In the genomic region with DNA sequence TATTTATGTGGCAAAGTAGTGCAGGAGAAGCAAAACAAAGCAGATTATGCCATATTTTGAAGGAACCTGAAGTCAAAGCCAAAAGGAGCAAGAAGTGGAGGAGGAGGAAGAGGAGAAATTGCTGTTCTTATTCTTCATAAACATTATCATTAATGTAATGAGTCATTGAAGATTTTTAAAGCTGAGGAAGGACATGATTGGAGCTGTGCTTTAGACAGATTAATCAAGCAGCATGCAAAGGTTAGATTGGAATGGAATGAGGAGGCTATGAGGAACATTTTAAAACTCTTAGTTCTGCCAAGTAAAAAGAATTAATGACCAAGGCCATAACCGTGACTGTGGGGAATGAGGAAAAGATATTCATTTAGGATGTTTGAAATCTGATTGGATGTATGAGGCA, we compare ENCODE assay signal across 18 cellular contexts. TPM values are rescaled to one million over a fixed set of nuclear protein-coding genes. Genes with fewer than 3 reads are reported as not detected.
DNase-seq lines count a peak whose midpoint lies in the region; ATAC-seq and TF ChIP-seq lines count a peak whose summit lies in the region.
"Had no signal": no experiment of that assay in that cellular context is flagged by ENCODE, and none has a peak within 500 bp of the region (broad histone marks: within the 10 kb centered on the region; RNA-seq: fewer than 3 reads in every experiment).

No MANE protein-coding gene starts in this region.

- WGBS in esophagus muscularis mucosa = 26% methylated on average over 1 of the region's 1 CpG

- no peak overlapping the region for H3K27ac Mint-ChIP-seq in activated CD4-positive, alpha-beta memory T cell treated with anti-CD3 and anti-CD28 coated beads for 36 hours
- H3K27ac Mint-ChIP-seq in glutamatergic neuron (ENCODE audit: unreplicated experiment) (no peak overlapping the region), WTC11 (no peak overlapping the region)
- H3K27ac Mint-ChIP-seq: CD8-positive, alpha-beta memory T cell had no signal

- H3K9me3 ChIP-seq in SK-N-MC (ENCODE audit: low read depth, low read length) = no peaks in the 10 kb centered on the region
- no peaks in the 10 kb centered on the region for H3K9me3 ChIP-seq in esophagus muscularis mucosa
- no peaks in the 10 kb centered on the region for H3K9me3 ChIP-seq in muscle layer of duodenum (ENCODE audit: control insufficient read depth in 1 of 2, low read length in 2 of 2)
- no peaks in the 10 kb centered on the region for H3K9me3 ChIP-seq in BE2C
- H3K9me3 ChIP-seq: BLaER1 treated with 17β-estradiol and CSF1 and Interleukin-3, amounts not matched to agents 10 nM and 100 nM; HAP-1; Peyer's patch; SJSA1 had no signal

- H3K4me3 Mint-ChIP-seq in activated CD4-positive, alpha-beta memory T cell treated with anti-CD3 and anti-CD28 coated beads for 36 hours = no peak overlapping the region
- H3K4me3 Mint-ChIP-seq in glutamatergic neuron (ENCODE audit: unreplicated experiment) (no peak overlapping the region), WTC11 (no peak overlapping the region)
- H3K4me3 Mint-ChIP-seq: CD8-positive, alpha-beta memory T cell had no signal

- no peaks in the 10 kb centered on the region for H3K4me1 Mint-ChIP-seq in activated CD4-positive, alpha-beta memory T cell treated with anti-CD3 and anti-CD28 coated beads for 36 hours (ENCODE audit: low read depth)
- H3K4me1 Mint-ChIP-seq in glutamatergic neuron (ENCODE audit: low read depth, unreplicated experiment) (peaks cover 6% of the 10 kb centered on the region), WTC11 (no peaks in the 10 kb centered on the region)
- H3K4me1 Mint-ChIP-seq: CD8-positive, alpha-beta memory T cell had no signal

- H3K4me3 ChIP-seq in AG10803 (ENCODE audit: low read length) (no peak overlapping the region), SK-N-MC (no peak overlapping the region), esophagus muscularis mucosa (no peak overlapping the region), muscle layer of duodenum (ENCODE audit: low read depth in 1 of 2, low read length in 2 of 2) (no peak overlapping the region), BE2C (ENCODE audit: low read depth, low read length) (no peak overlapping the region)
- H3K4me3 ChIP-seq: BLaER1 treated with 17β-estradiol and CSF1 and Interleukin-3, amounts not matched to agents 10 nM and 100 nM; HAP-1; Peyer's patch; SJSA1 had no signal

- H3K27me3 ChIP-seq in esophagus muscularis mucosa (no peaks in the 10 kb centered on the region), muscle layer of duodenum (ENCODE audit: low read depth, low read length) (no peaks in the 10 kb centered on the region), BE2C (no peaks in the 10 kb centered on the region)
- H3K27me3 ChIP-seq: BLaER1 treated with 17β-estradiol and CSF1 and Interleukin-3, amounts not matched to agents 10 nM and 100 nM; Peyer's patch; SJSA1 had no signal

- no peaks in the 10 kb centered on the region for H3K36me3 Mint-ChIP-seq in activated CD4-positive, alpha-beta memory T cell treated with anti-CD3 and anti-CD28 coated beads for 36 hours
- peaks cover 4% of the 10 kb centered on the region for H3K36me3 Mint-ChIP-seq in glutamatergic neuron (ENCODE audit: unreplicated experiment)
- H3K36me3 Mint-ChIP-seq in WTC11 = no peaks in the 10 kb centered on the region

- TF ChIP-seq EP300 in esophagus muscularis mucosa (IDR thresholded peaks at IDR 0.05) = no peak

- H3K4me1 ChIP-seq in esophagus muscularis mucosa (peaks cover 0 to 20% (median 15%) of the 10 kb centered on the region in 4 donors), muscle layer of duodenum (ENCODE audit: control insufficient read depth in 1 of 2, insufficient read depth in 2 of 2, low read length in 2 of 2) (peaks cover 0 to 8% of the 10 kb centered on the region in 2 donors), BE2C (no peaks in the 10 kb centered on the region)
- H3K4me1 ChIP-seq: HAP-1, Peyer's patch had no signal

- ATAC-seq in WTC11 = no peak

- TF ChIP-seq POLR2A in esophagus muscularis mucosa (IDR thresholded peaks at IDR 0.05; ENCODE audit: low read depth) = no peak

- TF ChIP-seq CTCF in AG10803 (conservative IDR thresholded peaks at IDR 0.05; ENCODE audit: low read length) = no peak
- TF ChIP-seq CTCF in esophagus muscularis mucosa (IDR thresholded peaks at IDR 0.05) = no peak
- no peak for TF ChIP-seq CTCF in BE2C (IDR thresholded peaks at IDR 0.05; ENCODE audit: low read depth, low read length)
- no peak for TF ChIP-seq CTCF in glutamatergic neuron (IDR thresholded peaks at IDR 0.05; ENCODE audit: partially characterized antibody, unreplicated experiment)
- no peak for TF ChIP-seq CTCF in WTC11 (IDR thresholded peaks at IDR 0.05)

- intact Hi-C loops in esophagus muscularis mucosa (cut with DNase I) = no loop called here
- intact Hi-C loops in activated CD4-positive, alpha-beta memory T cell treated with anti-CD3 and anti-CD28 coated beads for 36 hours (cut with micrococcal nuclease) = no loop called here

- no peaks in the 10 kb centered on the region for H3K27me3 Mint-ChIP-seq in activated CD4-positive, alpha-beta memory T cell treated with anti-CD3 and anti-CD28 coated beads for 36 hours
- peaks cover 2% of the 10 kb centered on the region for H3K27me3 Mint-ChIP-seq in glutamatergic neuron (ENCODE audit: unreplicated experiment)
- H3K27me3 Mint-ChIP-seq in WTC11 (ENCODE audit: low read depth) = no peaks in the 10 kb centered on the region; the same call in 1 of the 2 replicates
- H3K27me3 Mint-ChIP-seq: CD8-positive, alpha-beta memory T cell had no signal

- CTCF ChIA-PET in activated CD4-positive, alpha-beta memory T cell treated with anti-CD3 and anti-CD28 coated beads for 36 hours (lab: Charles Lee) = no interaction called here
- CTCF ChIA-PET in WTC11 (lab: Charles Lee) = no interaction called here

- no peaks in the 10 kb centered on the region for H3K9me3 Mint-ChIP-seq in activated CD4-positive, alpha-beta memory T cell treated with anti-CD3 and anti-CD28 coated beads for 36 hours
- H3K9me3 Mint-ChIP-seq in glutamatergic neuron (ENCODE audit: unreplicated experiment) = no peaks in the 10 kb centered on the region
- no peaks in the 10 kb centered on the region for H3K9me3 Mint-ChIP-seq in WTC11
- H3K9me3 Mint-ChIP-seq: CD8-positive, alpha-beta memory T cell had no signal

- H3K27ac ChIP-seq in SK-N-MC (peak overlapping the region; percentile 78), esophagus muscularis mucosa (replicated peaks in 1 of 4) (peak overlapping the region; percentile 7 to 56 (median 28)), muscle layer of duodenum (ENCODE audit: low read length) (peak overlapping the region; percentile 32)
- H3K27ac ChIP-seq: BLaER1 treated with 17β-estradiol and CSF1 and Interleukin-3, amounts not matched to agents 10 nM and 100 nM; Peyer's patch; SJSA1 had no signal

- H3K36me3 ChIP-seq in SK-N-MC (ENCODE audit: insufficient read depth, low read length) = peaks cover 97% of the 10 kb centered on the region
- peaks cover 28 to 78% (median 39%) of the 10 kb centered on the region in 4 donors for H3K36me3 ChIP-seq in esophagus muscularis mucosa
- H3K36me3 ChIP-seq in muscle layer of duodenum (ENCODE audit: control insufficient read depth in 1 of 2, insufficient read depth in 2 of 2, low read length in 2 of 2) = peaks cover 22 to 38% of the 10 kb centered on the region in 2 donors
- H3K36me3 ChIP-seq in BE2C = peaks cover 48% of the 10 kb centered on the region
- H3K36me3 ChIP-seq: BLaER1 treated with 17β-estradiol and CSF1 and Interleukin-3, amounts not matched to agents 10 nM and 100 nM; HAP-1 had no signal

- DNase-seq in AG10803 (ENCODE audit: low read depth) (peak; percentile 33), SK-N-MC (ENCODE audit: low read depth, low spot score) (no peak), esophagus muscularis mucosa (ENCODE audit: extremely low spot score) (no peak), BE2C (no peak), glutamatergic neuron (no peak), WTC11 (ENCODE audit: low spot score) (no peak)
- DNase-seq in activated CD4-positive, alpha-beta memory T cell treated with anti-CD3 and anti-CD28 coated beads for 36 hours = no peak
- DNase-seq: CD8-positive, alpha-beta memory T cell; DMS53; NCI-H1092 treated with DMSO at 0.1 percent for 48 hours; NCI-H146; NCI-H2081 treated with DMSO at 0.1 percent for 48 hours; NK-92 treated with Interleukin-12 subunit alpha and Interleukin-12 subunit beta, amount 100 ng/mL, for 24 hours; Peyer's patch had no signal

- POLR2A ChIA-PET in activated CD4-positive, alpha-beta memory T cell treated with anti-CD3 and anti-CD28 coated beads for 36 hours (lab: Charles Lee) = no interaction called here
- POLR2A ChIA-PET in WTC11 (lab: Charles Lee) = no interaction called here

- no peak overlapping the region for H3K9ac ChIP-seq in SK-N-MC (ENCODE audit: insufficient read length)
- H3K9ac ChIP-seq: BLaER1 treated with 17β-estradiol and CSF1 and Interleukin-3, amounts not matched to agents 10 nM and 100 nM had no signal

TF ChIP-seq in WTC11, 78 proteins besides CTCF, POLR2A, EP300 and RAD21 (continues in another document):
- no peak for TF ChIP-seq ATF1 (CRISPR knock-in tag; IDR thresholded peaks at IDR 0.05)
- TF ChIP-seq NR1H2 (CRISPR knock-in tag; IDR thresholded peaks at IDR 0.05) = no peak
- TF ChIP-seq IRF2 (CRISPR knock-in tag; IDR thresholded peaks at IDR 0.05; ENCODE audit: borderline replicate concordance, low read depth) = no peak
- TF ChIP-seq, protein P1, sequence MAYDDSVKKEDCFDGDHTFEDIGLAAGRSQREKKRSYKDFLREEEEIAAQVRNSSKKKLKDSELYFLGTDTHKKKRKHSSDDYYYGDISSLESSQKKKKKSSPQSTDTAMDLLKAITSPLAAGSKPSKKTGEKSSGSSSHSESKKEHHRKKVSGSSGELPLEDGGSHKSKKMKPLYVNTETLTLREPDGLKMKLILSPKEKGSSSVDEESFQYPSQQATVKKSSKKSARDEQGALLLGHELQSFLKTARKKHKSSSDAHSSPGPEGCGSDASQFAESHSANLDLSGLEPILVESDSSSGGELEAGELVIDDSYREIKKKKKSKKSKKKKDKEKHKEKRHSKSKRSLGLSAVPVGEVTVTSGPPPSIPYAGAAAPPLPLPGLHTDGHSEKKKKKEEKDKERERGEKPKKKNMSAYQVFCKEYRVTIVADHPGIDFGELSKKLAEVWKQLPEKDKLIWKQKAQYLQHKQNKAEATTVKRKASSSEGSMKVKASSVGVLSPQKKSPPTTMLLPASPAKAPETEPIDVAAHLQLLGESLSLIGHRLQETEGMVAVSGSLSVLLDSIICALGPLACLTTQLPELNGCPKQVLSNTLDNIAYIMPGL (CRISPR knock-in tag; IDR thresholded peaks at IDR 0.05) = no peak
- no peak for TF ChIP-seq GRHL2 (CRISPR knock-in tag; IDR thresholded peaks at IDR 0.05; ENCODE audit: insufficient replicate concordance, severe bottlenecking)

RNA-seq across cellular contexts. Expression of gene HSD17B7, which starts 33.0 kb away (rescaled TPM):
- total RNA-seq in esophagus muscularis mucosa (1 to 10 TPM; 5.4 to 9.3 (median 6.2) TPM), glutamatergic neuron (ENCODE audit: unreplicated experiment) (38.7 TPM), WTC11 (2021) (25.0 to 32.9 TPM (median 30.6 TPM) in 3 replicates)
- total RNA-seq in activated CD4-positive, alpha-beta memory T cell treated with anti-CD3 and anti-CD28 coated beads for 36 hours = 10 to 100 TPM; 29.3 to 29.7 TPM
- 6.8 TPM for polyA plus RNA-seq in BE2C (2012; ENCODE audit: insufficient read depth, insufficient read length, low read depth)

Comparison
In these comparisons a context has a peak if more than half of its experiments do, and no peak if none do; other contexts are left out.
1. H3K27ac ChIP-seq: peak in every context shown above with its lines; median percentile 78 in SK-N-MC; 32 in muscle layer of duodenum; 28 in esophagus muscularis mucosa.